Comparison of ENCODE assay signal across 8 cellular contexts in genomic region chr9:129028192-129028966, GRCh38. TPM values are rescaled to one million over a fixed set of nuclear protein-coding genes. Genes with fewer than 3 reads are reported as not detected.
A peak's percentile ranks its signal among the peaks of the same experiment; 100 is the strongest.
DNase-seq lines count a peak whose midpoint lies in the region; ATAC-seq, FAIRE-seq and TF ChIP-seq lines count a peak whose summit lies in the region.

Gene SH3GLB2 (minus strand): TSS chr9:129028331. CDS start chr9:129028154, 177 bp downstream.

- CTCF ChIA-PET in BJ (lab: Yijun Ruan, JAX) (interaction anchor here (0.6 to 2.2 kb wide), 10 partner anchors 10 to 734 kb away, joined by 3 to 7 read pairs (median 4); no protein-coding TSS in a partner anchor), HepG2 (lab: Yijun Ruan, JAX; ENCODE audit: low intra/inter-chr PET ratio, low total read pairs) (no interaction called here)

- peak; percentile 60 for TF ChIP-seq RAD21 in HepG2 (CRISPR knock-in tag; IDR thresholded peaks at IDR 0.05)

- peaks cover 38% of the 10 kb centered on the region for H3K4me1 ChIP-seq in HepG2 (ENCODE audit: insufficient read depth, low read length)

- H3K27ac ChIP-seq in HepG2 (ENCODE audit: extremely low read length, insufficient read depth, low read length): peak within 1 kb of the TSS; percentile 55

- ATAC-seq in HG03457 (IDR thresholded peaks at IDR 0.05; ENCODE audit: unreplicated experiment) (peak; percentile 49), HepG2 (peak; percentile 79)

- no TSS peak for BruUV-seq in HepG2 (replicated peaks; lab: Mats Ljungman, UMichigan)

- 3% methylated on average over 20 of the region's 60 CpGs for WGBS in HepG2 (ENCODE audit: low lambda C conversion rate)

- no peak for TF ChIP-seq EP300 in HepG2 (IDR thresholded peaks at IDR 0.05; ENCODE audit: low read depth in 2 of 2, low read length in 2 of 2)
- no peak for TF ChIP-seq EP300 in HepG2 (CRISPR knock-in tag; IDR thresholded peaks at IDR 0.05; ENCODE audit: borderline replicate concordance)

- H4K20me1 ChIP-seq in HepG2 (ENCODE audit: insufficient read depth, low read length): peaks cover 5% of the 10 kb centered on the region; the same call in 1 of the 2 replicates

- no peaks in the 10 kb centered on the region for H3K9me3 ChIP-seq in HepG2 (ENCODE audit: low read length)

- H3K79me2 ChIP-seq in HepG2 (ENCODE audit: insufficient read depth, low read length): peaks cover 14% of the 10 kb centered on the region

- POLR2A ChIA-PET in BJ (lab: Charles Lee): interaction anchor here (0.5 to 0.6 kb wide), 2 partner anchors 189 to 783 kb away, joined by 3 to 5 read pairs; no protein-coding TSS in a partner anchor
- POLR2A ChIA-PET in HepG2 (lab: Yijun Ruan, JAX): interaction anchor here (0.6 to 1.5 kb wide), 7 partner anchors 8 to 210 kb away, joined by 3 to 12 read pairs (median 5); partner anchors contain the start of genes CRAT, DOLPP1, ENDOG and MIGA2

- peak within 1 kb of the TSS; percentile 56 for H3K4me3 ChIP-seq in BJ (ENCODE audit: low read depth, low read length)
- peak within 1 kb of the TSS; percentile 65 to 76 (median 69); a peak in 5 of 6 replicates for H3K4me3 ChIP-seq in HepG2 (replicated peaks in 1 of 3; ENCODE audit: insufficient read depth in 1 of 3, low read depth in 2 of 3, low read length in 3 of 3)

- H3K9ac ChIP-seq in HepG2 (ENCODE audit: insufficient read depth, low read depth, low read length): peak within 1 kb of the TSS; percentile 78

- peak within 1 kb of the TSS; percentile 87 for H3K4me2 ChIP-seq in HepG2 (ENCODE audit: low read depth, low read length)

- TF ChIP-seq CTCF in BJ (IDR thresholded peaks at IDR 0.05; ENCODE audit: insufficient read depth, low read depth, low read length) (peak; percentile 93), HepG2 (CRISPR knock-in tag; IDR thresholded peaks at IDR 0.05) (peak; percentile 78)

- H3K27me3 ChIP-seq in BJ (ENCODE audit: control insufficient read depth, insufficient read depth, low read length) (no peaks in the 10 kb centered on the region), HepG2 (ENCODE audit: control insufficient read depth in 1 of 2, insufficient read depth in 2 of 2, low read length in 2 of 2) (no peaks in the 10 kb centered on the region)

- intact Hi-C loops in HepG2 (cut with micrococcal nuclease; ENCODE audit: unreplicated experiment): no loop called here

- no peak within 1 kb of the TSS for H2AFZ ChIP-seq in HepG2 (ENCODE audit: low read length)

- in situ Hi-C loops in HepG2 (cut with HindIII; ENCODE audit: extremely low pct_ligation_motif_present, low pct_unique_long_range_greater_than_20kb): no loop called here

- TF ChIP-seq POLR2A in HepG2 (IDR thresholded peaks at IDR 0.05; ENCODE audit: insufficient read depth in 1 of 2, low read depth in 2 of 2, low read length in 2 of 2): peak in 1 of 2 experiments; percentile 38; a peak in 1 of 4 replicates

- no peak for FAIRE-seq in HepG2 (lab: Jason Lieb, UNC)

- DNase-seq in BJ (ENCODE audit: low read depth) (peak; percentile 46), GM19238 (ENCODE audit: insufficient read length, low spot score) (peak; percentile 95), NCI-H526 (lab: John Stamatoyannopoulos, UW) (peak; percentile 50 to 83), dedifferentiated amniotic fluid mesenchymal stem cell (ENCODE audit: extremely low spot score) (peak; percentile 94), HepG2 (ENCODE audit: low spot score) (peak; percentile 79)
- DNase-seq in activated CD4-positive, alpha-beta T cell treated with anti-CD3 and anti-CD28 coated beads, Interleukin-2, amount 50 U/mL, for 1 hour: peak; percentile 93
- DNase-seq in stimulated activated CD4-positive, alpha-beta T cell treated with anti-CD3 and anti-CD28 coated beads, Interleukin-2, amount 100 ng/mL, for 48 hours: peak; percentile 97 to 99

- H3K36me3 ChIP-seq in BJ (ENCODE audit: control insufficient read depth, insufficient read depth, low read length): no peaks in the 10 kb centered on the region
- no peaks in the 10 kb centered on the region for H3K36me3 ChIP-seq in HepG2 (replicated peaks in 1 of 2; ENCODE audit: control insufficient read depth in 1 of 2, insufficient read depth in 2 of 2, low read length in 2 of 2)

TF ChIP-seq in HepG2, 621 proteins besides CTCF, POLR2A, EP300 and RAD21 (continues in another document):
- TF ChIP-seq PATZ1 (CRISPR knock-in tag; IDR thresholded peaks at IDR 0.05) (peak; percentile 67), STAG1 (CRISPR knock-in tag; IDR thresholded peaks at IDR 0.05) (peak; percentile 44), THAP11 (CRISPR knock-in tag; IDR thresholded peaks at IDR 0.05) (0 out of 2 replicates have a peak, but pooled peaks have one; percentile 18), CBX2 (IDR thresholded peaks at IDR 0.05; ENCODE audit: low read depth, low read length) (no peak), CBX2 (CRISPR knock-in tag; IDR thresholded peaks at IDR 0.05; ENCODE audit: low read depth) (no peak), SP4 (CRISPR knock-in tag; IDR thresholded peaks at IDR 0.05) (peak; percentile 55), SOX6 (IDR thresholded peaks at IDR 0.05) (no peak), SOX6 (CRISPR knock-in tag; IDR thresholded peaks at IDR 0.05) (0 out of 2 replicates have a peak, but pooled peaks have one; percentile 3), GABPB1 (CRISPR knock-in tag; IDR thresholded peaks at IDR 0.05) (no peak), XRCC5 (optimal IDR thresholded peaks at IDR 0.05; ENCODE audit: low read length) (peak; percentile 59), CCDC6 (CRISPR knock-in tag; IDR thresholded peaks at IDR 0.05) (0 out of 2 replicates have a peak, but pooled peaks have one; percentile 31), ESRRA (CRISPR knock-in tag; IDR thresholded peaks at IDR 0.05; ENCODE audit: low read depth) (no peak), MAZ (IDR thresholded peaks at IDR 0.05; ENCODE audit: borderline replicate concordance, low read depth, low read length) (peak; percentile 94), MAZ (CRISPR knock-in tag; IDR thresholded peaks at IDR 0.05; ENCODE audit: low read depth) (no peak), SP1 (IDR thresholded peaks at IDR 0.05) (no peak), SP1 (CRISPR knock-in tag; IDR thresholded peaks at IDR 0.05) (peak; percentile 75), HMGXB4 (CRISPR knock-in tag; IDR thresholded peaks at IDR 0.05; ENCODE audit: borderline replicate concordance in 1 of 2, low read depth in 1 of 2) (0 out of 4 replicates have a peak, but pooled peaks of 1 of the 2 experiments have one; percentile 39), SAP130 (CRISPR knock-in tag; IDR thresholded peaks at IDR 0.05; ENCODE audit: low read depth) (peak; percentile 33; the same call in 1 of the 2 replicates)

RNA-seq across cellular contexts. Expression of gene SH3GLB2, which starts in this region (rescaled TPM):
- polyA plus RNA-seq in BJ (2011; rRNA removed): 39.8 and 52.7 TPM in 2 replicates
- polyA minus RNA-seq in BJ (2011; rRNA and poly(A)+ RNA removed): 26.3 and 36.3 TPM in 2 replicates
- total RNA-seq in HepG2 (2016; rRNA removed; fragmentation: Illumina TruSeq; extraction: Trizol): 10.5 and 24.0 TPM in 2 replicates
- total RNA-seq in HepG2 (2016; cell fraction: cytosol; rRNA removed; fragmentation: Illumina TruSeq; extraction: Trizol; ENCODE audit: low read depth): 5.7 and 6.3 TPM in 2 replicates
- total RNA-seq in HepG2 (2016; cell fraction: insoluble cytoplasmic fraction; rRNA removed; fragmentation: Illumina TruSeq; extraction: Trizol): 10.1 and 22.9 TPM in 2 replicates
- total RNA-seq in HepG2 (2016; cell fraction: membrane; rRNA removed; fragmentation: Illumina TruSeq; extraction: Trizol): 9.8 and 12.3 TPM in 2 replicates
- total RNA-seq in HepG2 (2016; cell fraction: nucleus; rRNA removed; fragmentation: Illumina TruSeq; extraction: Trizol): 28.6 and 31.6 TPM in 2 replicates
- polyA plus RNA-seq in HepG2 (2011; rRNA removed): 40.6 and 68.0 TPM in 2 replicates
- polyA plus RNA-seq in HepG2 (2011; cell fraction: cytosol; rRNA removed): 23.7 and 25.8 TPM in 2 replicates
- polyA plus RNA-seq in HepG2 (2011; cell fraction: nucleus; rRNA removed): 356 and 393 TPM in 2 replicates
- 17.4 and 18.7 TPM in 2 replicates for polyA plus RNA-seq in HepG2 (2012)
- polyA plus RNA-seq in HepG2 (2016; cell fraction: cytosol; fragmentation: Illumina TruSeq; extraction: Trizol; ENCODE audit: low read depth): 7.5 and 8.5 TPM in 2 replicates
- 13.7 and 15.9 TPM in 2 replicates for polyA plus RNA-seq in HepG2 (2016; cell fraction: insoluble cytoplasmic fraction; fragmentation: Illumina TruSeq; extraction: Trizol; ENCODE audit: low read depth)
- 11.0 and 13.2 TPM in 2 replicates for polyA plus RNA-seq in HepG2 (2016; cell fraction: membrane; fragmentation: Illumina TruSeq; extraction: Trizol; ENCODE audit: low read depth)
- polyA plus RNA-seq in HepG2 (2016; cell fraction: nucleus; fragmentation: Illumina TruSeq; extraction: Trizol; ENCODE audit: insufficient read depth, low read depth): 80.7 and 100 TPM in 2 replicates
- 29.6 and 163 TPM in 2 replicates for polyA minus RNA-seq in HepG2 (2011; rRNA and poly(A)+ RNA removed; ENCODE audit: low replicate concordance)
- polyA minus RNA-seq in HepG2 (2011; cell fraction: cytosol; rRNA and poly(A)+ RNA removed): 10.4 and 14.1 TPM in 2 replicates
- polyA minus RNA-seq in HepG2 (2011; cell fraction: nucleus; rRNA and poly(A)+ RNA removed): 20.3 and 22.6 TPM in 2 replicates

Comparison
In these comparisons a context has a peak if more than half of its experiments do, and no peak if none do; other contexts are left out.
1. Peak in every context shown above with its lines: DNase-seq, ATAC-seq, H3K4me3 ChIP-seq and H3K27ac ChIP-seq.
2. DNase-seq: peak in every context shown above with its lines; median percentile 98 in stimulated activated CD4-positive, alpha-beta T cell treated with anti-CD3 and anti-CD28 coated beads, Interleukin-2, amount 100 ng/mL, for 48 hours; 95 in GM19238; 94 in dedifferentiated amniotic fluid mesenchymal stem cell; 93 in activated CD4-positive, alpha-beta T cell treated with anti-CD3 and anti-CD28 coated beads, Interleukin-2, amount 50 U/mL, for 1 hour; 79 in HepG2; 66 in NCI-H526; 46 in BJ.